Comparison of ENCODE assay signal across 16 cellular contexts in the genomic region with DNA sequence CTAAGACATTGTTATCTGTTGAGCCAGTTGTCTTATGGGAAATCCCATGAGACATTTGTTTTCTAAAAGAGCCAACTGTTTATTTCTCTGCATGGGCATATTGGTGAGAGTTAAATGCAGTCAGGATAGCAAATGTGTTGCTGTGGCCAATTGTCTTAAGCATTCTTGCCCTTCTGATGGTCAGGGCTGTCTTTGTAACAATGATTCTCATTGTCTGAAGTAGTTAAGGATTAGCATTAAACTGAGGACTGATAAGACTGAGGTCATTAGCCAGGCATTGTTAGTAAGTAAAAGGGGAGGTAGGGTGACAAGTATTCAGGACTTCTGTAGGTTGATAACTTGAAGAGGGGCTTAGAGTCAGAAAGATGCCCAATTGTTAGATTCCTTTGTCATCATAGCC. TPM values are rescaled to one million over a fixed set of nuclear protein-coding genes. Genes with fewer than 3 reads are reported as not detected.
DNase-seq lines count a peak whose midpoint lies in the region; ATAC-seq and TF ChIP-seq lines count a peak whose summit lies in the region.
"Had no signal": no experiment of that assay in that cellular context is flagged by ENCODE, and none has a peak within 500 bp of the region (broad histone marks: within the 10 kb centered on the region; RNA-seq: fewer than 3 reads in every experiment).

No MANE protein-coding gene starts in this region.

- H3K4me3 Mint-ChIP-seq in GM23338 (no peak overlapping the region), WTC11 (no peak overlapping the region), endodermal cell (no peak overlapping the region)
- H3K4me3 Mint-ChIP-seq: CD8-positive, alpha-beta memory T cell had no signal

- no peak overlapping the region for H3K9ac ChIP-seq in endodermal cell (ENCODE audit: extremely low read depth, low read length, poor library complexity, severe bottlenecking)
- H3K9ac ChIP-seq: BLaER1, GM23248 had no signal

- TF ChIP-seq CTCF in GM23338 (conservative IDR thresholded peaks at IDR 0.05; ENCODE audit: low read depth in 2 of 2) = no peak
- TF ChIP-seq CTCF in WTC11 (IDR thresholded peaks at IDR 0.05) = no peak
- TF ChIP-seq CTCF in endodermal cell (conservative IDR thresholded peaks at IDR 0.05) = no peak

- H3K36me3 ChIP-seq in GM23338 (ENCODE audit: insufficient read depth) = no peaks in the 10 kb centered on the region
- no peaks in the 10 kb centered on the region for H3K36me3 ChIP-seq in endodermal cell (ENCODE audit: control insufficient read depth, insufficient read depth, low read length)
- H3K36me3 ChIP-seq in SJCRH30 = no peaks in the 10 kb centered on the region
- H3K36me3 ChIP-seq: BLaER1 had no signal

- H3K4me1 ChIP-seq in GM23338 (ENCODE audit: insufficient read depth) (no peaks in the 10 kb centered on the region; the same call in none of the 2 replicates), endodermal cell (ENCODE audit: control insufficient read depth, insufficient read depth, low read length) (no peaks in the 10 kb centered on the region), SJCRH30 (no peaks in the 10 kb centered on the region)
- H3K4me1 ChIP-seq: BLaER1 had no signal

- ATAC-seq in GM23338 (peak; percentile 70), WTC11 (0 out of 2 replicates have a peak, but pooled peaks have one; percentile 43)
- ATAC-seq: HepG2 had no signal

- H3K79me2 ChIP-seq in GM23338 (replicated peaks; ENCODE audit: insufficient read depth) = no peaks in the 10 kb centered on the region

- no peaks in the 10 kb centered on the region for H3K27me3 ChIP-seq in GM23338 (ENCODE audit: insufficient read depth)
- no peaks in the 10 kb centered on the region for H3K27me3 ChIP-seq in endodermal cell (ENCODE audit: control insufficient read depth, insufficient read depth, low read length, poor library complexity, severe bottlenecking)
- H3K27me3 ChIP-seq in SJCRH30 = no peaks in the 10 kb centered on the region
- H3K27me3 ChIP-seq: BLaER1 had no signal

- no peaks in the 10 kb centered on the region for H4K20me1 ChIP-seq in GM23338 (replicated peaks; ENCODE audit: insufficient read depth)
- H4K20me1 ChIP-seq: BLaER1 had no signal

- H3K27me3 Mint-ChIP-seq in GM23338 (ENCODE audit: insufficient read depth, low read depth, poor library complexity) (no peaks in the 10 kb centered on the region), WTC11 (ENCODE audit: low read depth) (no peaks in the 10 kb centered on the region; the same call in none of the 2 replicates), endodermal cell (ENCODE audit: insufficient read depth) (peaks cover 10% of the 10 kb centered on the region)

- POLR2A ChIA-PET in WTC11 (lab: Charles Lee) = no interaction called here

- no peak overlapping the region for H3K4me2 ChIP-seq in GM23338
- H3K4me2 ChIP-seq: BLaER1 had no signal

- H2AFZ ChIP-seq in GM23338 = no peak overlapping the region
- H2AFZ ChIP-seq: GM23248 had no signal

- no peak overlapping the region for H3K27ac ChIP-seq in GM23338 (ENCODE audit: low read depth)
- no peak overlapping the region for H3K27ac ChIP-seq in endodermal cell (ENCODE audit: low read depth, low read length)
- H3K27ac ChIP-seq in substantia nigra (ENCODE audit: low read depth, low read length, poor library complexity, severe bottlenecking) = peak overlapping the region; percentile 82
- no peak overlapping the region for H3K27ac ChIP-seq in SJCRH30
- H3K27ac ChIP-seq: BLaER1, GM23248 had no signal

- no peaks in the 10 kb centered on the region for H3K9me3 Mint-ChIP-seq in GM23338
- H3K9me3 Mint-ChIP-seq in WTC11 = peaks cover 7% of the 10 kb centered on the region; the same call in 1 of the 2 replicates
- peaks cover 13% of the 10 kb centered on the region for H3K9me3 Mint-ChIP-seq in endodermal cell
- H3K9me3 Mint-ChIP-seq: CD8-positive, alpha-beta memory T cell had no signal

- H3K9me2 ChIP-seq in GM23338 (ENCODE audit: insufficient read depth) = no peaks in the 10 kb centered on the region

- CTCF ChIA-PET in WTC11 (lab: Charles Lee) = interaction anchor here (0.6 kb wide), 1 partner anchor 21 kb away, joined by 3 read pairs; no protein-coding TSS in a partner anchor

- H3K4me1 Mint-ChIP-seq in GM23338 (peaks cover 12% of the 10 kb centered on the region; the same call in 2 of the 3 replicates), WTC11 (peaks cover 22% of the 10 kb centered on the region), endodermal cell (peaks cover 39% of the 10 kb centered on the region)
- H3K4me1 Mint-ChIP-seq: CD8-positive, alpha-beta memory T cell had no signal

- peak; percentile 25 for DNase-seq in GM23338 (ENCODE audit: low spot score)
- no peak for DNase-seq in WTC11 (ENCODE audit: low spot score)
- peak; percentile 55 for DNase-seq in endodermal cell
- DNase-seq in substantia nigra (lab: John Stamatoyannopoulos, UW) = no peak
- DNase-seq in SJCRH30 = no peak
- DNase-seq in inferior parietal cortex (ENCODE audit: extremely low spot score) = no peak
- no peak for DNase-seq in NCI-H2081 treated with DMSO at 0.1 percent for 48 hours (lab: John Stamatoyannopoulos, UW)
- DNase-seq: 8988T; AML-193; CD8-positive, alpha-beta memory T cell; DND-41; GM23248; H7 had no signal

- H3K27ac Mint-ChIP-seq in GM23338 (no peak overlapping the region), WTC11 (peak overlapping the region; percentile 57; the same call in 1 of the 2 replicates), endodermal cell (peak overlapping the region; percentile 91)
- H3K27ac Mint-ChIP-seq: CD8-positive, alpha-beta memory T cell had no signal

- H3K36me3 Mint-ChIP-seq in GM23338 (ENCODE audit: low read depth) = no peaks in the 10 kb centered on the region
- H3K36me3 Mint-ChIP-seq in WTC11 = peaks cover 2% of the 10 kb centered on the region; the same call in 1 of the 2 replicates
- peaks cover 3% of the 10 kb centered on the region for H3K36me3 Mint-ChIP-seq in endodermal cell (ENCODE audit: low read depth)

- no peaks in the 10 kb centered on the region for H3F3A ChIP-seq in GM23338 (replicated peaks; ENCODE audit: low read depth)

- H3K9me3 ChIP-seq in endodermal cell (ENCODE audit: control insufficient read depth, low read length) = no peaks in the 10 kb centered on the region
- no peaks in the 10 kb centered on the region for H3K9me3 ChIP-seq in SJCRH30 (replicated peaks)
- H3K9me3 ChIP-seq: BLaER1, Caco-2 had no signal

- H3K4me3 ChIP-seq in GM23338 (no peak overlapping the region), endodermal cell (ENCODE audit: low read length) (no peak overlapping the region), SJCRH30 (no peak overlapping the region)
- H3K4me3 ChIP-seq: BLaER1, GM23248 had no signal

TF ChIP-seq in GM23338, 12 proteins besides CTCF, POLR2A, EP300 and RAD21 (continues in another document):
- no peak for TF ChIP-seq STAT1 (IDR thresholded peaks at IDR 0.05; ENCODE audit: unreplicated experiment)

TF ChIP-seq in WTC11, 78 proteins besides CTCF, POLR2A, EP300 and RAD21:
- no peak for TF ChIP-seq TEAD1 (CRISPR knock-in tag; IDR thresholded peaks at IDR 0.05)
- TF ChIP-seq, protein P1, sequence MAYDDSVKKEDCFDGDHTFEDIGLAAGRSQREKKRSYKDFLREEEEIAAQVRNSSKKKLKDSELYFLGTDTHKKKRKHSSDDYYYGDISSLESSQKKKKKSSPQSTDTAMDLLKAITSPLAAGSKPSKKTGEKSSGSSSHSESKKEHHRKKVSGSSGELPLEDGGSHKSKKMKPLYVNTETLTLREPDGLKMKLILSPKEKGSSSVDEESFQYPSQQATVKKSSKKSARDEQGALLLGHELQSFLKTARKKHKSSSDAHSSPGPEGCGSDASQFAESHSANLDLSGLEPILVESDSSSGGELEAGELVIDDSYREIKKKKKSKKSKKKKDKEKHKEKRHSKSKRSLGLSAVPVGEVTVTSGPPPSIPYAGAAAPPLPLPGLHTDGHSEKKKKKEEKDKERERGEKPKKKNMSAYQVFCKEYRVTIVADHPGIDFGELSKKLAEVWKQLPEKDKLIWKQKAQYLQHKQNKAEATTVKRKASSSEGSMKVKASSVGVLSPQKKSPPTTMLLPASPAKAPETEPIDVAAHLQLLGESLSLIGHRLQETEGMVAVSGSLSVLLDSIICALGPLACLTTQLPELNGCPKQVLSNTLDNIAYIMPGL (CRISPR knock-in tag; IDR thresholded peaks at IDR 0.05) = no peak

RNA-seq across cellular contexts. Expression of a gene that starts 11.2 kb away (rescaled TPM):
- 269 and 311 TPM in 2 replicates for total RNA-seq in GM23338 (2014; rRNA removed; shearing (Covaris generic))
- 297 and 315 TPM in 2 replicates for polyA plus RNA-seq in GM23338 (2016; fragmentation: Nextera tagmentation; extraction: Ambion mirVana)
- total RNA-seq in WTC11 (2021) (325 to 355 TPM (median 329 TPM) in 3 replicates), endodermal cell (100 to 1,000 TPM; 400 to 509 TPM)
- polyA plus RNA-seq in endodermal cell (2013, experiment 1 of 2) = 340 TPM
- 352 TPM for polyA plus RNA-seq in endodermal cell (2013, experiment 2 of 2)
- 864 and 876 TPM in 2 replicates for total RNA-seq in SJCRH30 (2014; rRNA removed; shearing (Covaris generic))

RNA-seq across cellular contexts. Expression of a gene that starts 13.0 kb away (rescaled TPM):
- not detected in 2 replicates for total RNA-seq in GM23338 (2014; rRNA removed; shearing (Covaris generic))
- 0.60 and 0.85 TPM in 2 replicates for polyA plus RNA-seq in GM23338 (2016; fragmentation: Nextera tagmentation; extraction: Ambion mirVana)
- total RNA-seq in WTC11 (2021) (0.24 to 0.34 TPM (median 0.27 TPM) in 3 replicates), endodermal cell (under 1 TPM in 1 of 2 donors, not detected in 1; 1.00 TPM)
- polyA plus RNA-seq in endodermal cell (2013, experiment 1 of 2) = 1.7 TPM
- polyA plus RNA-seq in endodermal cell (2013, experiment 2 of 2) = 0.54 TPM
- not detected in 2 replicates for total RNA-seq in SJCRH30 (2014; rRNA removed; shearing (Covaris generic))
- total RNA-seq: Caco-2; CD8-positive, alpha-beta memory T cell; GM23248; HepG2 had no signal
- polyA plus RNA-seq: CD8-positive, alpha-beta memory T cell had no signal

Comparison
In these comparisons a context has a peak if more than half of its experiments do, and no peak if none do; other contexts are left out.
1. DNase-seq: peak in GM23338 (single experiment) and endodermal cell (single experiment); none in WTC11 (single experiment), substantia nigra (0 of 49), SJCRH30 (0 of 2), inferior parietal cortex (single experiment) and NCI-H2081 treated with DMSO at 0.1 percent for 48 hours (single experiment).